Comparison of ENCODE assay signal across 28 cellular contexts in genomic region chr2:232455426-232456255, GRCh38. TPM values are rescaled to one million over a fixed set of nuclear protein-coding genes. Genes with fewer than 3 reads are reported as not detected.
DNase-seq lines count a peak whose midpoint lies in the region; ATAC-seq, FAIRE-seq and TF ChIP-seq lines count a peak whose summit lies in the region.
"Had no signal": no experiment of that assay in that cellular context is flagged by ENCODE, and none has a peak within 500 bp of the region (broad histone marks: within the 10 kb centered on the region; RNA-seq: fewer than 3 reads in every experiment).

TSS of gene ALPI (plus strand) at chr2:232456153. CDS start at chr2:232456200, 47 bp downstream.

- peak; percentile 89 to 94 for TF ChIP-seq POLR2A in Peyer's patch (IDR thresholded peaks at IDR 0.05)

- H3K27ac ChIP-seq in Peyer's patch (peak within 1 kb of the TSS in 3 of 4 donors; percentile 53 to 94 (median 84)), small intestine (ENCODE audit: low read depth in 1 of 2, low read length in 1 of 2) (peak within 1 kb of the TSS; percentile 68 to 95), OCI-LY7 (ENCODE audit: low read depth, low read length, poor library complexity, severe bottlenecking) (no peak within 1 kb of the TSS)
- H3K27ac ChIP-seq: adrenal gland, BLaER1, psoas muscle, RWPE1, SK-N-MC, tibial nerve had no signal

- H3K4me3 ChIP-seq in Peyer's patch (peak within 1 kb of the TSS in 3 of 4 donors; percentile 14 to 55 (median 54)), small intestine (ENCODE audit: low read depth in 1 of 2, low read length in 2 of 2) (peak within 1 kb of the TSS in 1 of 2 donors; percentile 77), OCI-LY7 (ENCODE audit: low read depth, low read length, poor library complexity, severe bottlenecking) (no peak within 1 kb of the TSS)
- H3K4me3 ChIP-seq: adrenal gland, BLaER1, psoas muscle, SK-N-MC, tibial nerve had no signal

- TF ChIP-seq CTCF in D721Med (IDR thresholded peaks at IDR 0.05; ENCODE audit: insufficient read depth, missing control alignments) = no peak
- TF ChIP-seq CTCF in Peyer's patch (IDR thresholded peaks at IDR 0.05) = no peak
- TF ChIP-seq CTCF in OCI-LY7 (conservative IDR thresholded peaks at IDR 0.05; ENCODE audit: low read length) = no peak

- FAIRE-seq in D721Med (lab: Jason Lieb, UNC) (no peak), small intestine (lab: Jason Lieb, UNC) (no peak)
- FAIRE-seq: H54 had no signal

- CTCF ChIA-PET in OCI-LY7 (lab: Charles Lee; ENCODE audit: unreplicated experiment) = no interaction called here

- WGBS in small intestine, 3 donors = 30 to 66% (median 43%) methylated on average over 13 to 14 of the region's 14 CpGs

- intact Hi-C loops in left colon (cut with DNase I, micrococcal nuclease) = no loop called here
- intact Hi-C loops in OCI-LY7 (cut with micrococcal nuclease; ENCODE audit: unreplicated experiment) = no loop called here

- no peak within 1 kb of the TSS for H2AFZ ChIP-seq in OCI-LY7 (ENCODE audit: low read length)

- H3K9me2 ChIP-seq in OCI-LY7 (ENCODE audit: insufficient read depth, low read length) = no peaks in the 10 kb centered on the region

- DNase-seq in D721Med (ENCODE audit: insufficient read length, low spot score) (peak; percentile 5), Peyer's patch (peak in 2 of 3 donors; percentile 91 to 92), left colon (peak; percentile 88 to 95), small intestine (peak; percentile 98), OCI-LY7 (ENCODE audit: low spot score) (no peak)
- DNase-seq in stimulated activated CD4-positive, alpha-beta T cell treated with anti-CD3 and anti-CD28 coated beads, Interleukin-4, amount 100 ng/mL, for 24 hours = no peak
- DNase-seq: activated CD4-positive, alpha-beta T cell treated with anti-CD3 and anti-CD28 coated beads for 4 hours; activated CD8-positive, alpha-beta memory T cell treated with anti-CD3 and anti-CD28 coated beads for 24 hours; activated naive CD4-positive, alpha-beta T cell treated with Interleukin-2 at 50 U/mL for 16 hours; DMS79 treated with DMSO at 0.1 percent for 48 hours; foreskin fibroblast; GF-D8; KG1; MM.1S; NCI-H82; stimulated activated CD4-positive, alpha-beta T cell treated with anti-CD3 and anti-CD28 coated beads, Interleukin-1b, Interleukin-23, amount 100 ng/mL, for 48 hours had no signal

- ATAC-seq in left colon = peak; percentile 99
- ATAC-seq in activated CD4-positive, CD25-positive, alpha-beta regulatory T cell treated with anti-CD3 and anti-CD28 coated beads, Interleukin-2, amount 50 U/mL, for 24 hours = no peak
- ATAC-seq: esophagus mucosa, psoas muscle had no signal

- no peaks in the 10 kb centered on the region for H3K36me3 ChIP-seq in Peyer's patch
- H3K36me3 ChIP-seq in small intestine (ENCODE audit: control insufficient read depth in 2 of 2, insufficient read depth in 2 of 2, low read length in 2 of 2) = no peaks in the 10 kb centered on the region
- H3K36me3 ChIP-seq in OCI-LY7 (ENCODE audit: insufficient read depth, low read length) = no peaks in the 10 kb centered on the region
- H3K36me3 ChIP-seq: adrenal gland, BLaER1, tibial nerve had no signal

- no TSS peak for BruUV-seq in OCI-LY7 (replicated peaks; lab: Mats Ljungman, UMichigan)

- H3K27me3 ChIP-seq in Peyer's patch (no peaks in the 10 kb centered on the region), small intestine (ENCODE audit: control insufficient read depth in 2 of 2, insufficient read depth in 2 of 2, low read length in 2 of 2) (peaks cover 0 to 8% of the 10 kb centered on the region in 2 donors)
- H3K27me3 ChIP-seq: BLaER1 had no signal

- H3K79me2 ChIP-seq in OCI-LY7 (ENCODE audit: insufficient read depth, low read depth, low read length) = no peaks in the 10 kb centered on the region

- no peak within 1 kb of the TSS for H3K4me2 ChIP-seq in OCI-LY7 (ENCODE audit: low read length)
- H3K4me2 ChIP-seq: BLaER1 had no signal

- no peaks in the 10 kb centered on the region for H4K20me1 ChIP-seq in OCI-LY7 (ENCODE audit: insufficient read depth, low read length)
- H4K20me1 ChIP-seq: BLaER1 had no signal

- no peaks in the 10 kb centered on the region for H3K4me1 ChIP-seq in Peyer's patch
- peaks cover 0 to 2% of the 10 kb centered on the region in 2 donors for H3K4me1 ChIP-seq in small intestine (ENCODE audit: control insufficient read depth in 2 of 2, insufficient read depth in 1 of 2, low read depth in 1 of 2, low read length in 1 of 2)
- H3K4me1 ChIP-seq in OCI-LY7 (ENCODE audit: insufficient read depth, low read length, poor library complexity, severe bottlenecking) = no peaks in the 10 kb centered on the region
- H3K4me1 ChIP-seq: adrenal gland, BLaER1, psoas muscle, tibial nerve had no signal

- POLR2A ChIA-PET in OCI-LY7 (lab: Charles Lee) = no interaction called here

- no peaks in the 10 kb centered on the region for H3K9me3 ChIP-seq in Peyer's patch
- H3K9me3 ChIP-seq in small intestine (ENCODE audit: control insufficient read depth, low read depth) = no peaks in the 10 kb centered on the region
- H3K9me3 ChIP-seq in OCI-LY7 (ENCODE audit: low read length) = no peaks in the 10 kb centered on the region
- H3K9me3 ChIP-seq: adrenal gland, BLaER1, psoas muscle, tibial nerve had no signal

RNA-seq across cellular contexts. Expression of gene ALPI, which starts in this region (rescaled TPM):
- 100 to 1,000 TPM in 3 of 4 donors, 10 to 100 TPM in 1; 22.3 to 473 (median 350) TPM for total RNA-seq in Peyer's patch
- total RNA-seq in left colon = 10 to 100 TPM; 15.9 to 21.1 TPM
- 100 to 1,000 TPM in 2 of 3 donors, 10 to 100 TPM in 1; 37.7 to 261 (median 204) TPM for polyA plus RNA-seq in small intestine
- total RNA-seq in OCI-LY7 (2014; rRNA removed; shearing (Covaris generic)) = not detected in 2 replicates
- total RNA-seq in OCI-LY7 (2022) = not detected in 2 replicates
- total RNA-seq: adrenal gland, esophagus mucosa, HT1080, psoas muscle, skeletal muscle tissue, tibial nerve had no signal
- polyA plus RNA-seq: adrenal gland, AG04450 had no signal

Comparison
In these comparisons a context has a peak if more than half of its experiments do, and no peak if none do; other contexts are left out.
1. RNA of gene ALPI (total RNA-seq): 22.3 to 473 TPM in Peyer's patch and 15.9 to 21.1 TPM in left colon; not detected in OCI-LY7; every median in the first group is over 10 times any median in the second.
2. DNase-seq: peak in D721Med (single experiment), Peyer's patch (2 of 3), left colon (2 of 2) and small intestine (single experiment); none in stimulated activated CD4-positive, alpha-beta T cell treated with anti-CD3 and anti-CD28 coated beads, Interleukin-4, amount 100 ng/mL, for 24 hours (single experiment) and OCI-LY7 (single experiment).